29 cellular contexts compared by ENCODE assay signal in genomic region chr3:189999718-190000117, GRCh38.
DNase-seq lines count a peak whose midpoint lies in the region; ATAC-seq, FAIRE-seq and TF ChIP-seq lines count a peak whose summit lies in the region.
"Had no signal": no experiment of that assay in that cellular context is flagged by ENCODE, and none has a peak within 500 bp of the region (broad histone marks: within the 10 kb centered on the region; RNA-seq: fewer than 3 reads in every experiment).

No MANE protein-coding gene starts in this region.

- H3K36me3 Mint-ChIP-seq in GM23338 (ENCODE audit: low read depth) = 0 out of 3 replicates have a peak, but pooled peaks cover 3% of the 10 kb centered on the region
- H3K36me3 Mint-ChIP-seq in nephron progenitor cell (ENCODE audit: low read depth) = no peaks in the 10 kb centered on the region
- H3K36me3 Mint-ChIP-seq: activated CD8-positive, alpha-beta memory T cell treated with anti-CD3 and anti-CD28 coated beads, Interleukin-2, amount 10 ng/mL, durations not matched to agents 7 days and 5 days; activated naive CD8-positive, alpha-beta T cell treated with anti-CD3 and anti-CD28 coated beads for 36 hours; natural killer cell; stimulated activated memory B cell treated with anti-CD40 and anti-IgM and Interleukin-4, amounts not matched to agents 10 μg/mL and 1 μg/mL and 100 μg/mL, for 72 hours had no signal

- no peak for TF ChIP-seq EP300 in H1 (IDR thresholded peaks at IDR 0.05; ENCODE audit: borderline replicate concordance in 1 of 2, low read depth in 2 of 2, low read length in 2 of 2)

- no peaks in the 10 kb centered on the region for H3K79me2 ChIP-seq in GM23338 (replicated peaks; ENCODE audit: insufficient read depth)
- H3K79me2 ChIP-seq in H1 (ENCODE audit: control insufficient read depth in 1 of 2, insufficient read depth in 2 of 2, low read length in 2 of 2) = peaks cover 0 to 29% of the 10 kb centered on the region in 2 experiments; a peak in 2 of 4 replicates

- CTCF ChIA-PET in Panc1 (lab: Charles Lee) (no interaction called here), H1 (lab: Charles Lee; ENCODE audit: partially characterized antibody) (interaction anchor here (1.3 to 2.2 kb wide), 2 partner anchors 12 to 32 kb away, joined by 4 to 8 read pairs; no protein-coding TSS in a partner anchor)

- H2BK12ac ChIP-seq in H1 (ENCODE audit: low read depth, low read length) = no peak overlapping the region

- H3K27me3 ChIP-seq in GM23338 (ENCODE audit: insufficient read depth) = no peaks in the 10 kb centered on the region
- no peaks in the 10 kb centered on the region for H3K27me3 ChIP-seq in Panc1 (ENCODE audit: control insufficient read depth, insufficient read depth, low read length)
- no peaks in the 10 kb centered on the region for H3K27me3 ChIP-seq in H1 (replicated peaks in 1 of 4; ENCODE audit: control insufficient read depth in 3 of 4, extremely low read depth in 1 of 4, insufficient read depth in 3 of 4, low read length in 3 of 4)
- H3K27me3 ChIP-seq: BLaER1, heart right ventricle, transverse colon had no signal

- H2BK20ac ChIP-seq in H1 (ENCODE audit: low read length) = no peak overlapping the region; the same call in 1 of the 2 replicates

- H3K27me3 Mint-ChIP-seq in GM23338 (ENCODE audit: insufficient read depth, low read depth, poor library complexity) = no peaks in the 10 kb centered on the region
- H3K27me3 Mint-ChIP-seq in nephron progenitor cell (ENCODE audit: low read depth, poor library complexity) = no peaks in the 10 kb centered on the region
- H3K27me3 Mint-ChIP-seq: dendritic cell treated with granulocyte-macrophage colony-stimulating factor and Interleukin-4, amounts not matched to agents 40 ng/mL and 50 ng/mL, for 4 days; stimulated activated memory B cell treated with anti-CD40 and anti-IgM and Interleukin-4, amounts not matched to agents 10 μg/mL and 1 μg/mL and 100 μg/mL, for 72 hours had no signal

- H2BK15ac ChIP-seq in H1 (ENCODE audit: low read length) = no peak overlapping the region

- H2AFZ ChIP-seq in GM23338 (no peak overlapping the region), H1 (ENCODE audit: low read length) (no peak overlapping the region)

- BruUV-seq in Panc1 (replicated peaks; lab: Mats Ljungman, UMichigan) = no TSS peak

- WGBS in H1 (ENCODE audit: extremely low coverage in 1 of 2, insufficient coverage in 1 of 2, insufficient read length in 1 of 2, insufficient replicate concordance in 2 of 2, low coverage in 1 of 2, low lambda C conversion rate in 2 of 2, missing lambda C conversion rate in 1 of 2), 2 experiments = 83% methylated on average over 4 of the region's 4 CpGs; no CpG with 5 or more reads in 1 of the 2 experiments

- H3K9me3 ChIP-seq in Panc1 (ENCODE audit: control insufficient read depth, insufficient read depth, low read depth, low read length) = no peaks in the 10 kb centered on the region
- no peaks in the 10 kb centered on the region for H3K9me3 ChIP-seq in H1 (ENCODE audit: insufficient read depth in 2 of 2, low read depth in 1 of 2, low read length in 1 of 2)
- H3K9me3 ChIP-seq: BLaER1, heart right ventricle, mucosa of descending colon, transverse colon had no signal

- no peak for TF ChIP-seq RAD21 in H1 (IDR thresholded peaks at IDR 0.05 in 1 of 2, conservative IDR thresholded peaks at IDR 0.05 in 1 of 2; ENCODE audit: low read depth in 2 of 2, low read length in 2 of 2)

- peak overlapping the region; percentile 29 for H4K91ac ChIP-seq in H1 (replicated peaks; ENCODE audit: insufficient read length, low read length)

- peak; percentile 13 for FAIRE-seq in H1 (lab: Jason Lieb, UNC)
- FAIRE-seq: HTR-8/SVneo had no signal

- H3K4me2 ChIP-seq in GM23338 = no peak overlapping the region
- H3K4me2 ChIP-seq in H1 (ENCODE audit: insufficient read depth in 1 of 2, low read depth in 2 of 2, low read length in 2 of 2) = no peak overlapping the region
- H3K4me2 ChIP-seq: BLaER1 had no signal

- H3K4me1 ChIP-seq in GM23338 (ENCODE audit: insufficient read depth) (peaks cover 25% of the 10 kb centered on the region), Panc1 (ENCODE audit: control insufficient read depth, insufficient read depth, low read length) (peaks cover 33% of the 10 kb centered on the region), H1 (replicated peaks in 1 of 4; ENCODE audit: control insufficient read depth in 3 of 4, insufficient read depth in 4 of 4, low read length in 3 of 4) (peaks cover 0 to 6% (median 0%) of the 10 kb centered on the region in 4 experiments; a peak in 3 of 7 replicates)
- H3K4me1 ChIP-seq: BLaER1 had no signal

- TF ChIP-seq CTCF in GM23338 (conservative IDR thresholded peaks at IDR 0.05; ENCODE audit: low read depth in 2 of 2) = no peak
- no peak for TF ChIP-seq CTCF in Panc1 (IDR thresholded peaks at IDR 0.05)
- no peak for TF ChIP-seq CTCF in H1 (IDR thresholded peaks at IDR 0.05; ENCODE audit: control extremely low read depth in 1 of 3, insufficient read depth in 1 of 3, low read depth in 1 of 3, low read length in 3 of 3)
- TF ChIP-seq CTCF in nephron progenitor cell (IDR thresholded peaks at IDR 0.05) = no peak

- no peaks in the 10 kb centered on the region for H3K36me3 ChIP-seq in GM23338 (ENCODE audit: insufficient read depth)
- H3K36me3 ChIP-seq in Panc1 (ENCODE audit: control insufficient read depth, insufficient read depth, low read length) = no peaks in the 10 kb centered on the region
- H3K36me3 ChIP-seq in H1 (ENCODE audit: control insufficient read depth in 2 of 4, insufficient read depth in 4 of 4, low read length in 3 of 4) = no peaks in the 10 kb centered on the region
- H3K36me3 ChIP-seq: BLaER1, heart right ventricle, transverse colon had no signal

- H2BK5ac ChIP-seq in H1 (ENCODE audit: low read depth, low read length) = no peak overlapping the region

- no peak overlapping the region for H4K8ac ChIP-seq in H1 (ENCODE audit: extremely low read depth, insufficient read depth, low read length)

- H3K27ac ChIP-seq in GM23338 (ENCODE audit: low read depth) = no peak overlapping the region
- H3K27ac ChIP-seq in Panc1 (ENCODE audit: low read length) = peak overlapping the region; percentile 74
- no peak overlapping the region for H3K27ac ChIP-seq in H1 (ENCODE audit: low read depth, low read length)
- H3K27ac ChIP-seq: BLaER1, heart right ventricle, transverse colon had no signal

- POLR2A ChIA-PET in Panc1 (lab: Charles Lee) = no interaction called here
- POLR2A ChIA-PET in H1 (lab: Charles Lee; ENCODE audit: partially characterized antibody) = no interaction called here

- H3F3A ChIP-seq in GM23338 (replicated peaks; ENCODE audit: low read depth) = no peaks in the 10 kb centered on the region

- H4K5ac ChIP-seq in H1 (ENCODE audit: insufficient read length, low read depth, low read length) = no peak overlapping the region

- no peaks in the 10 kb centered on the region for H3K9me2 ChIP-seq in GM23338 (ENCODE audit: insufficient read depth)

- no peaks in the 10 kb centered on the region for H4K20me1 ChIP-seq in GM23338 (replicated peaks; ENCODE audit: insufficient read depth)
- no peaks in the 10 kb centered on the region for H4K20me1 ChIP-seq in H1 (replicated peaks in 1 of 2; ENCODE audit: control insufficient read depth in 1 of 2, insufficient read depth in 2 of 2, low read length in 2 of 2)
- H4K20me1 ChIP-seq: BLaER1 had no signal

- H3K56ac ChIP-seq in H1 (replicated peaks; ENCODE audit: insufficient read length, low read depth, low read length) = no peak overlapping the region

- H3K4me1 Mint-ChIP-seq in GM23338 (peaks cover 32% of the 10 kb centered on the region), nephron progenitor cell (peaks cover 39% of the 10 kb centered on the region)
- H3K4me1 Mint-ChIP-seq: activated CD8-positive, alpha-beta memory T cell treated with anti-CD3 and anti-CD28 coated beads, Interleukin-2, amount 10 ng/mL, durations not matched to agents 7 days and 5 days; activated naive CD8-positive, alpha-beta T cell treated with anti-CD3 and anti-CD28 coated beads for 36 hours; natural killer cell; stimulated activated memory B cell treated with anti-CD40 and anti-IgM and Interleukin-4, amounts not matched to agents 10 μg/mL and 1 μg/mL and 100 μg/mL, for 72 hours had no signal

- no peaks in the 10 kb centered on the region for H3K79me1 ChIP-seq in H1 (ENCODE audit: low read depth, low read length)

- H3K23me2 ChIP-seq in H1 (ENCODE audit: low read depth, low read length) = no peaks in the 10 kb centered on the region

- H3K14ac ChIP-seq in H1 (ENCODE audit: insufficient read length) = no peak overlapping the region

- no peak overlapping the region for H2AK5ac ChIP-seq in H1 (ENCODE audit: low read depth, low read length)

- H3K4ac ChIP-seq in H1 (replicated peaks; ENCODE audit: insufficient read length, low read depth, low read length) = no peak overlapping the region

- no peak for ATAC-seq in GM23338
- no peak for ATAC-seq in Panc1
- ATAC-seq in GM18511 (IDR thresholded peaks at IDR 0.05; ENCODE audit: unreplicated experiment) = no peak
- ATAC-seq: activated CD8-positive, alpha-beta memory T cell treated with anti-CD3 and anti-CD28 coated beads, Interleukin-2, amount 10 ng/mL, durations not matched to agents 7 days and 5 days; activated T-cell treated with anti-CD3 and anti-CD28 coated beads, Interleukin-2, amount 50 U/mL, for 4 hours; heart right ventricle; mucosa of descending colon; natural killer cell; stimulated activated memory B cell treated with anti-CD40 and anti-IgM and Interleukin-4, amounts not matched to agents 10 μg/mL and 1 μg/mL and 100 μg/mL, for 72 hours had no signal

- intact Hi-C loops in Panc1 (cut with micrococcal nuclease; ENCODE audit: unreplicated experiment) = no loop called here

- no peak overlapping the region for H2BK120ac ChIP-seq in H1 (replicated peaks; ENCODE audit: low read depth, low read length)

- H3K23ac ChIP-seq in H1 (ENCODE audit: insufficient read length) = no peak overlapping the region

- no peaks in the 10 kb centered on the region for H3K9me3 Mint-ChIP-seq in GM23338
- no peaks in the 10 kb centered on the region for H3K9me3 Mint-ChIP-seq in nephron progenitor cell
- H3K9me3 Mint-ChIP-seq: activated naive CD8-positive, alpha-beta T cell treated with anti-CD3 and anti-CD28 coated beads for 36 hours; activated T-cell treated with anti-CD3 and anti-CD28 coated beads, Interleukin-2, amount 50 U/mL, for 4 hours; dendritic cell treated with granulocyte-macrophage colony-stimulating factor and Interleukin-4, amounts not matched to agents 40 ng/mL and 50 ng/mL, for 4 days; stimulated activated memory B cell treated with anti-CD40 and anti-IgM and Interleukin-4, amounts not matched to agents 10 μg/mL and 1 μg/mL and 100 μg/mL, for 72 hours had no signal

- TF ChIP-seq POLR2A in H1 (IDR thresholded peaks at IDR 0.05; ENCODE audit: control extremely low read depth in 1 of 2, low read depth in 2 of 2, low read length in 2 of 2) = no peak

- no peak for DNase-seq in GM23338 (ENCODE audit: low spot score)
- DNase-seq in Panc1 (ENCODE audit: low read depth, low spot score) = no peak
- DNase-seq in H1 (ENCODE audit: low read depth in 1 of 2, low spot score in 2 of 2) = no peak
- no peak for DNase-seq in nephron progenitor cell
- no peak for DNase-seq in SIG-M5 (lab: John Stamatoyannopoulos, UW)
- no peak for DNase-seq in NCI-H2227 treated with DMSO at 0.1 percent for 48 hours (lab: John Stamatoyannopoulos, UW)
- no peak for DNase-seq in hepatic stellate cell (ENCODE audit: low spot score)
- DNase-seq: activated CD4-positive, alpha-beta T cell treated with anti-CD3 and anti-CD28 coated beads, Interleukin-2, amount 50 U/mL, for 4 hours; activated CD8-positive, alpha-beta memory T cell treated with anti-CD3 and anti-CD28 coated beads, Interleukin-2, amount 10 ng/mL, durations not matched to agents 7 days and 5 days; activated gamma-delta T cell; activated naive CD8-positive, alpha-beta T cell treated with anti-CD3 and anti-CD28 coated beads for 36 hours; activated T-cell treated with anti-CD3 and anti-CD28 coated beads, Interleukin-2, amount 50 U/mL, for 4 hours; central memory CD4-positive, alpha-beta T cell; foreskin melanocyte; heart right ventricle; KG1; kidney glomerular epithelial cell; mucosa of descending colon; natural killer cell; NCI-H1417; NCI-H2081 treated with DMSO at 0.1 percent for 48 hours; transverse colon had no signal

- H3K27ac Mint-ChIP-seq in GM23338 = peak overlapping the region; percentile 3; the same call in 1 of the 2 replicates
- peak overlapping the region; percentile 67 for H3K27ac Mint-ChIP-seq in nephron progenitor cell
- H3K27ac Mint-ChIP-seq: activated CD8-positive, alpha-beta memory T cell treated with anti-CD3 and anti-CD28 coated beads, Interleukin-2, amount 10 ng/mL, durations not matched to agents 7 days and 5 days; activated naive CD8-positive, alpha-beta T cell treated with anti-CD3 and anti-CD28 coated beads for 36 hours; dendritic cell treated with granulocyte-macrophage colony-stimulating factor and Interleukin-4, amounts not matched to agents 40 ng/mL and 50 ng/mL, for 4 days; natural killer cell; stimulated activated memory B cell treated with anti-CD40 and anti-IgM and Interleukin-4, amounts not matched to agents 10 μg/mL and 1 μg/mL and 100 μg/mL, for 72 hours had no signal

- H3K4me3 Mint-ChIP-seq in GM23338 (no peak overlapping the region), nephron progenitor cell (no peak overlapping the region)
- H3K4me3 Mint-ChIP-seq: activated CD8-positive, alpha-beta memory T cell treated with anti-CD3 and anti-CD28 coated beads, Interleukin-2, amount 10 ng/mL, durations not matched to agents 7 days and 5 days; activated naive CD8-positive, alpha-beta T cell treated with anti-CD3 and anti-CD28 coated beads for 36 hours; activated T-cell treated with anti-CD3 and anti-CD28 coated beads, Interleukin-2, amount 50 U/mL, for 4 hours; dendritic cell treated with granulocyte-macrophage colony-stimulating factor and Interleukin-4, amounts not matched to agents 40 ng/mL and 50 ng/mL, for 4 days; natural killer cell; stimulated activated memory B cell treated with anti-CD40 and anti-IgM and Interleukin-4, amounts not matched to agents 10 μg/mL and 1 μg/mL and 100 μg/mL, for 72 hours had no signal

- no peak overlapping the region for H3K4me3 ChIP-seq in GM23338
- no peak overlapping the region for H3K4me3 ChIP-seq in Panc1 (ENCODE audit: low read depth in 2 of 2, low read length in 2 of 2)
- H3K4me3 ChIP-seq in H1 (ENCODE audit: extremely low read depth in 1 of 4, insufficient read depth in 2 of 4, low read depth in 3 of 4, low read length in 4 of 4) = no peak overlapping the region
- H3K4me3 ChIP-seq: BLaER1, heart right ventricle, lung, mucosa of descending colon, SK-N-MC, transverse colon had no signal

- no peak overlapping the region for H3K9ac ChIP-seq in H1 (replicated peaks in 1 of 4; ENCODE audit: extremely low read depth in 1 of 4, low read depth in 3 of 4, low read length in 3 of 4)
- H3K9ac ChIP-seq: BLaER1 had no signal

- in situ Hi-C loops in Panc1 (cut with HindIII; ENCODE audit: low pct_unique_long_range_greater_than_20kb, low sequenced_read_pairs) = no loop called here

- no peak overlapping the region for H3K18ac ChIP-seq in H1 (ENCODE audit: extremely low read depth, low read length)
